23 cellular contexts compared by ENCODE assay signal in the genomic region with DNA sequence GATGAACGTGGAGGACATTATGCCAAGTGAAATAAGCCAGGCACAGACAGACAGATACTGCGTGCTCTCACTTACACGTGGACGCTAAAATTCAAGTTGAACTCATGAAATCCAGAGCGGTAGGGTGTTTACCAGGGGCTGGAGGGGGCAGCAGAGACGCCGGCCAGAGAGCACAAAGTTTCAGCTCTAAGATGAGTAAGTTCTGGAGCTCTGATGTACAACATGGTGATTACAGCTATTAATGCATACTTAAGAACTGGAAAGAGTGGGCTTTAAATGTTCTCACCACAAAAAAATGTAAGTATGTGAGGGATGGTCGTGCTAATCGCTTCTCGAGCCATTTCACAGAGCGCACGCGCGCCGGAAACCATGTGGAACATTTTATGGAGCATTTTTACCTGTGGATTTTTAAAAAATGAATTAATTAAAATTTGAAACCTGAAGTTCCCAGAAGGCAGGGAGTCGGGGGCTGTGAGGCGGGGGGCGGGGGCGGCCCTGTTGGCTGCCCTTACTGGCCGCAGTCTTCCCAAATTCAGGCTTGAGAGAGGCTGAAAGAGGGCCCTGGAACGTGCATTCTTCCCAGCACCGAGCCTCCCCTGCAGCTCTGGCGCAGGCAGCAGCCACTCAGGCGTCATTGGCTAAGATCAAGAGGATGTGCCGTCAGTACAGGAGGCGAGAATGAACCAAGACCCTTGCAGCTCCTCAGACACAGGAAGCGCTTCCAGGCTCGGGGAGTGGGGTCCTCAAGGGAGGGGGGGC. TPM values are rescaled to one million over a fixed set of nuclear protein-coding genes. Genes with fewer than 3 reads are reported as not detected.
DNase-seq lines count a peak whose midpoint lies in the region; ATAC-seq, FAIRE-seq and TF ChIP-seq lines count a peak whose summit lies in the region.
"Had no signal": no experiment of that assay in that cellular context is flagged by ENCODE, and none has a peak within 500 bp of the region (broad histone marks: within the 10 kb centered on the region; RNA-seq: fewer than 3 reads in every experiment).

No MANE protein-coding gene starts in this region.

- no peaks in the 10 kb centered on the region for H3K9me3 ChIP-seq in right cardiac atrium (ENCODE audit: control insufficient read depth, low read length)
- H3K9me3 ChIP-seq in GM12878 (replicated peaks; ENCODE audit: control insufficient read depth, insufficient read depth, low read length) = no peaks in the 10 kb centered on the region
- H3K9me3 ChIP-seq: MG63, SJCRH30 had no signal

- in situ Hi-C loops in GM12878 (cut with MboI) = no loop called here

- no peak for TF ChIP-seq EP300 in GM12878 (IDR thresholded peaks at IDR 0.05; ENCODE audit: borderline replicate concordance in 1 of 2, control insufficient read depth in 1 of 2, low read depth in 2 of 2, low read length in 2 of 2)

- H3K4me3 ChIP-seq in right cardiac atrium (ENCODE audit: low read length) = no peak overlapping the region
- no peak overlapping the region for H3K4me3 ChIP-seq in GM12878
- H3K4me3 ChIP-seq: MG63, SJCRH30 had no signal

- ATAC-seq in right cardiac atrium = no peak
- peak; percentile 25; the same call in 1 of the 3 replicates for ATAC-seq in GM12878
- no peak for ATAC-seq in stimulated activated naive B cell treated with anti-CD40 and anti-IgM and Interleukin-4, amounts not matched to agents 10 μg/mL and 1 μg/mL and 100 μg/mL, for 72 hours (replicated peaks)
- ATAC-seq in HG02798 (IDR thresholded peaks at IDR 0.05; ENCODE audit: poor library complexity, unreplicated experiment) = no peak
- ATAC-seq: PC-3 had no signal

- H3K27me3 ChIP-seq in right cardiac atrium (ENCODE audit: control insufficient read depth, insufficient read depth) (no peaks in the 10 kb centered on the region), GM12878 (replicated peaks in 1 of 2; ENCODE audit: control insufficient read depth in 2 of 2, insufficient read depth in 2 of 2, low read length in 1 of 2) (peaks cover 3 to 4% of the 10 kb centered on the region in 2 experiments; a peak in 2 of 4 replicates)
- H3K27me3 ChIP-seq: MG63 had no signal

- H3K27me3 Mint-ChIP-seq in nephron (ENCODE audit: low read depth) = peaks cover 47% of the 10 kb centered on the region
- peaks cover 23 to 25% of the 10 kb centered on the region in 2 donors for H3K27me3 Mint-ChIP-seq in stimulated activated naive B cell treated with anti-CD40 and anti-IgM and Interleukin-4, amounts not matched to agents 10 μg/mL and 1 μg/mL and 100 μg/mL, for 72 hours

- TF ChIP-seq RAD21 in GM12878 (IDR thresholded peaks at IDR 0.05; ENCODE audit: insufficient read depth, low read depth, low read length) = no peak

- DNase-seq in right cardiac atrium = peak in 2 of 3 donors; percentile 34 to 39
- DNase-seq in cardiac septum (ENCODE audit: low spot score) = no peak
- DNase-seq in GM12878 (ENCODE audit: low read depth, low spot score) = no peak
- no peak for DNase-seq in stimulated activated naive B cell treated with anti-CD40 and anti-IgM and Interleukin-4, amounts not matched to agents 10 μg/mL and 1 μg/mL and 100 μg/mL, for 72 hours
- no peak for DNase-seq in iPS-NIHi11 (ENCODE audit: low spot score)
- DNase-seq in activated naive CD4-positive, alpha-beta T cell (lab: John Stamatoyannopoulos, UW) = no peak
- DNase-seq: 8988T, GDM1, HFFc6, Kasumi-1, MG63, NCI-H1048, NCI-H1436 treated with DMSO at 0.1 percent for 48 hours, NCI-H2029, NCI-H345, NCI-H524 treated with DMSO at 0.1 percent for 48 hours, PC-3, SJCRH30 had no signal

- no peak overlapping the region for H2AFZ ChIP-seq in GM12878 (ENCODE audit: control insufficient read depth, low read depth, low read length)

- RAD21 ChIA-PET in GM12878 (lab: Charles Lee; ENCODE audit: unreplicated experiment) = interaction anchor here (1.4 kb wide), 1 partner anchor 10 kb away, joined by 3 read pairs; no protein-coding TSS in a partner anchor

- H3K27ac ChIP-seq in right cardiac atrium (ENCODE audit: low read length) (no peak overlapping the region), GM12878 (ENCODE audit: control insufficient read depth, insufficient read depth) (no peak overlapping the region)
- H3K27ac ChIP-seq: HL-60, SJCRH30 had no signal

- H3K79me2 ChIP-seq in GM12878 (ENCODE audit: control insufficient read depth, insufficient read depth, low read length) = no peaks in the 10 kb centered on the region

- peak overlapping the region in 2 of 3 experiments; percentile 17 to 57 for H3K27ac Mint-ChIP-seq in nephron
- H3K27ac Mint-ChIP-seq in stimulated activated naive B cell treated with anti-CD40 and anti-IgM and Interleukin-4, amounts not matched to agents 10 μg/mL and 1 μg/mL and 100 μg/mL, for 72 hours = peak overlapping the region; percentile 31
- H3K27ac Mint-ChIP-seq: HFFc6, IgD-negative memory B cell had no signal

- CTCF ChIA-PET in GM12878 (lab: Yijun Ruan, JAX) = interaction anchor here (0.6 to 1.3 kb wide), 2 partner anchors 10 to 11 kb away, joined by 3 to 5 read pairs; no protein-coding TSS in a partner anchor

- no peak for FAIRE-seq in GM12878 (lab: Jason Lieb, UNC)
- FAIRE-seq: H54 had no signal

- no TSS peak for BruUV-seq in GM12878 (replicated peaks; lab: Mats Ljungman, UMichigan)

- no peaks in the 10 kb centered on the region for H4K20me1 ChIP-seq in GM12878 (ENCODE audit: control insufficient read depth, insufficient read depth)

- peaks cover 20% of the 10 kb centered on the region for H3K4me1 Mint-ChIP-seq in nephron
- H3K4me1 Mint-ChIP-seq in stimulated activated naive B cell treated with anti-CD40 and anti-IgM and Interleukin-4, amounts not matched to agents 10 μg/mL and 1 μg/mL and 100 μg/mL, for 72 hours = peaks cover 14 to 22% of the 10 kb centered on the region in 2 donors

- H3K4me2 ChIP-seq in GM12878 (ENCODE audit: control insufficient read depth, insufficient read depth) = no peak overlapping the region

- H3K4me3 Mint-ChIP-seq in nephron = no peak overlapping the region
- H3K4me3 Mint-ChIP-seq in stimulated activated naive B cell treated with anti-CD40 and anti-IgM and Interleukin-4, amounts not matched to agents 10 μg/mL and 1 μg/mL and 100 μg/mL, for 72 hours = no peak overlapping the region
- H3K4me3 Mint-ChIP-seq: HFFc6 had no signal

- POLR2A ChIA-PET in GM12878 (lab: Charles Lee) = no interaction called here

- intact Hi-C loops in right cardiac atrium (cut with DNase I) (no loop called here), cardiac septum (cut with DNase I) (no loop called here), GM12878 (cut with micrococcal nuclease; ENCODE audit: unreplicated experiment) (no loop called here)

- H3K9ac ChIP-seq in GM12878 (ENCODE audit: control insufficient read depth, insufficient read depth, low read length) = no peak overlapping the region

- SMC1A ChIA-PET in GM12878 (lab: Charles Lee; ENCODE audit: uncharacterized antibody, unreplicated experiment) = no interaction called here

- H3K36me3 ChIP-seq in GM12878 (ENCODE audit: control insufficient read depth in 2 of 2, insufficient read depth in 2 of 2, low read length in 1 of 2) = no peaks in the 10 kb centered on the region
- H3K36me3 ChIP-seq: MG63, SJCRH30 had no signal

- no peaks in the 10 kb centered on the region for H3K9me3 Mint-ChIP-seq in nephron
- no peaks in the 10 kb centered on the region for H3K9me3 Mint-ChIP-seq in stimulated activated naive B cell treated with anti-CD40 and anti-IgM and Interleukin-4, amounts not matched to agents 10 μg/mL and 1 μg/mL and 100 μg/mL, for 72 hours
- H3K9me3 Mint-ChIP-seq: HFFc6, IgD-negative memory B cell had no signal

- H3K4me1 ChIP-seq in right cardiac atrium (ENCODE audit: control insufficient read depth, insufficient read depth, low read length) = no peaks in the 10 kb centered on the region
- H3K4me1 ChIP-seq in GM12878 (ENCODE audit: control insufficient read depth, insufficient read depth, low read length) = peaks cover 2% of the 10 kb centered on the region

- no peaks in the 10 kb centered on the region for H3K36me3 Mint-ChIP-seq in nephron (ENCODE audit: low read depth)
- H3K36me3 Mint-ChIP-seq in stimulated activated naive B cell treated with anti-CD40 and anti-IgM and Interleukin-4, amounts not matched to agents 10 μg/mL and 1 μg/mL and 100 μg/mL, for 72 hours = no peaks in the 10 kb centered on the region
- H3K36me3 Mint-ChIP-seq: IgD-negative memory B cell had no signal

- TF ChIP-seq POLR2A in GM12878 (IDR thresholded peaks at IDR 0.05; ENCODE audit: low read depth, low read length) = no peak

- no peak for TF ChIP-seq CTCF in GM12878 (IDR thresholded peaks at IDR 0.05 in 2 of 3, conservative IDR thresholded peaks at IDR 0.05 in 1 of 3; ENCODE audit: control insufficient read depth in 2 of 3, extremely low read depth in 1 of 3, insufficient read depth in 1 of 3, low read depth in 3 of 3, low read length in 3 of 3)
- TF ChIP-seq CTCF in nephron (IDR thresholded peaks at IDR 0.05; ENCODE audit: unreplicated experiment in 3 of 3) = no peak

- 54% methylated on average over 28 of the region's 28 CpGs for WGBS in right cardiac atrium
- 45% methylated on average over 28 of the region's 28 CpGs for WGBS in GM12878 (ENCODE audit: insufficient coverage, insufficient replicate concordance, low lambda C conversion rate, missing lambda C conversion rate)

TF ChIP-seq in GM12878, 131 proteins besides CTCF, POLR2A, EP300 and RAD21 (continues in another document):
- TF ChIP-seq JUND (IDR thresholded peaks at IDR 0.05; ENCODE audit: low read depth, low read length) (no peak), MEF2B (IDR thresholded peaks at IDR 0.05; ENCODE audit: partially characterized antibody, poor library complexity, severe bottlenecking) (no peak), MYC (IDR thresholded peaks at IDR 0.05; ENCODE audit: insufficient read depth, insufficient read length, insufficient replicate concordance, low read length, severe bottlenecking) (no peak), PAX5 (IDR thresholded peaks at IDR 0.05; ENCODE audit: borderline replicate concordance, low read depth, low read length) (no peak)

RNA-seq across cellular contexts. Expression of a gene that starts 8.6 kb away (rescaled TPM):
- 1 to 10 TPM; 4.1 to 8.4 (median 5.3) TPM for total RNA-seq in right cardiac atrium
- polyA plus RNA-seq in right cardiac atrium = 15.5 TPM
- 10.8 TPM for total RNA-seq in cardiac septum
- total RNA-seq in GM12878 (2013; cell fraction: nucleolus; rRNA removed) = 46.8 and 53.3 TPM in 2 replicates
- total RNA-seq in GM12878 (2014; rRNA removed) = 11.2 and 16.4 TPM in 2 replicates
- total RNA-seq in GM12878 (2014; rRNA removed; fragmentation: Illumina TruSeq; extraction: Trizol) = 6.0 and 7.0 TPM in 2 replicates
- 13.3 and 16.1 TPM in 2 replicates for total RNA-seq in GM12878 (2021)
- 2.4 TPM for polyA plus RNA-seq in GM12878 (2011; ENCODE audit: low read depth)
- polyA plus RNA-seq in GM12878 (2011; rRNA removed) = 6.2 and 9.1 TPM in 2 replicates
- polyA plus RNA-seq in GM12878 (2011; cell fraction: cytosol; rRNA removed) = 9.4 and 11.8 TPM in 2 replicates
- polyA plus RNA-seq in GM12878 (2011; cell fraction: nucleus; rRNA removed) = 55.2 and 56.1 TPM in 2 replicates
- 9.1 and 10.6 TPM in 2 replicates for polyA plus RNA-seq in GM12878 (2012)
- polyA plus RNA-seq in GM12878 (2014; fragmentation: Illumina TruSeq; extraction: Trizol) = 1.6 and 6.3 TPM in 2 replicates
- polyA plus RNA-seq in GM12878 (2014; fragmentation: Nextera tagmentation; extraction: Ambion mirVana) = 1 to 10 TPM; 2.1 to 4.7 TPM
- 15.0 and 17.6 TPM in 2 replicates for polyA plus RNA-seq in GM12878 (2014; rRNA removed)
- 10 to 100 TPM; 28.4 to 30.7 TPM for polyA plus RNA-seq in GM12878 (2016; fragmentation: Nextera tagmentation; extraction: Ambion mirVana)
- polyA minus RNA-seq in GM12878 (2011; rRNA and poly(A)+ RNA removed) = 5.0 and 6.0 TPM in 2 replicates
- 6.0 and 8.6 TPM in 2 replicates for polyA minus RNA-seq in GM12878 (2011; cell fraction: cytosol; rRNA and poly(A)+ RNA removed)
- polyA minus RNA-seq in GM12878 (2011; cell fraction: nucleus; rRNA and poly(A)+ RNA removed) = 9.8 and 12.8 TPM in 2 replicates

Comparison
In these comparisons a context has a peak if more than half of its experiments do, and no peak if none do; other contexts are left out.
1. DNase-seq: peak in right cardiac atrium (2 of 3); none in cardiac septum (single experiment), GM12878 (single experiment), stimulated activated naive B cell treated with anti-CD40 and anti-IgM and Interleukin-4, amounts not matched to agents 10 μg/mL and 1 μg/mL and 100 μg/mL, for 72 hours (single experiment), iPS-NIHi11 (single experiment) and activated naive CD4-positive, alpha-beta T cell (0 of 4).